In the genomic region with DNA sequence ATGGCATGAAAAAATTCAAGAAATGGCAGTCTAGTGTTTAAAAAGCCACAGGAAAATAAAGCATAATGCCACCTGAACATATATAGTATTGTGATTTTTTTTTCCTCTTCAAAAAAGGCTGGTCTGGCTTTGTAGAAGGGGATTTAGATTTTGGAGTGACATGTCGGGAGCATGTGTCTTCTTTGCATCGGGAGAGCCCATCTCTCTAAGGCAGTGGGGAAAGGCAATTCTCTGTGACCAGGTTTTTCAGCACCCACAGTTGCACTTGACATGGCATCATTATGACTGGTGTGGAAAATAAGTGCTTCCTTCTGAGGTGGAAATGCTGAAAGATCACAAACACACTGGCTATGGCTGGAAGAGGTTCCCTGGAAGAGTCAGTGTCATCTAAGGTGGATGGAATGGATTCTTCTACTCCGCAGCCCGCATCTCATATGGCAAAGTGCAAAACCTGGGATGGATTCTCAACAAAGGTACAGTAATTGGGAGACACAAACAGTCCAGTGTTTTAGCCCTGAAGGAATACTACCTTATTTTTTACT, we compare ENCODE assay signal across 1 cellular context.
A peak's percentile ranks its signal among the peaks of the same experiment; 100 is the strongest.
TF ChIP-seq lines count a peak whose summit lies in the region.

No MANE protein-coding gene starts in this region.

TF ChIP-seq in HepG2, 621 proteins besides CTCF, POLR2A, EP300 and RAD21 (continued from another document and continues in another):
- TF ChIP-seq, protein P1, sequence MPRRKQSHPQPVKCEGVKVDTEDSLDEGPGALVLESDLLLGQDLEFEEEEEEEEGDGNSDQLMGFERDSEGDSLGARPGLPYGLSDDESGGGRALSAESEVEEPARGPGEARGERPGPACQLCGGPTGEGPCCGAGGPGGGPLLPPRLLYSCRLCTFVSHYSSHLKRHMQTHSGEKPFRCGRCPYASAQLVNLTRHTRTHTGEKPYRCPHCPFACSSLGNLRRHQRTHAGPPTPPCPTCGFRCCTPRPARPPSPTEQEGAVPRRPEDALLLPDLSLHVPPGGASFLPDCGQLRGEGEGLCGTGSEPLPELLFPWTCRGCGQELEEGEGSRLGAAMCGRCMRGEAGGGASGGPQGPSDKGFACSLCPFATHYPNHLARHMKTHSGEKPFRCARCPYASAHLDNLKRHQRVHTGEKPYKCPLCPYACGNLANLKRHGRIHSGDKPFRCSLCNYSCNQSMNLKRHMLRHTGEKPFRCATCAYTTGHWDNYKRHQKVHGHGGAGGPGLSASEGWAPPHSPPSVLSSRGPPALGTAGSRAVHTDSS (CRISPR knock-in tag; conservative IDR thresholded peaks at IDR 0.05), result no peak
- TF ChIP-seq, protein P2, sequence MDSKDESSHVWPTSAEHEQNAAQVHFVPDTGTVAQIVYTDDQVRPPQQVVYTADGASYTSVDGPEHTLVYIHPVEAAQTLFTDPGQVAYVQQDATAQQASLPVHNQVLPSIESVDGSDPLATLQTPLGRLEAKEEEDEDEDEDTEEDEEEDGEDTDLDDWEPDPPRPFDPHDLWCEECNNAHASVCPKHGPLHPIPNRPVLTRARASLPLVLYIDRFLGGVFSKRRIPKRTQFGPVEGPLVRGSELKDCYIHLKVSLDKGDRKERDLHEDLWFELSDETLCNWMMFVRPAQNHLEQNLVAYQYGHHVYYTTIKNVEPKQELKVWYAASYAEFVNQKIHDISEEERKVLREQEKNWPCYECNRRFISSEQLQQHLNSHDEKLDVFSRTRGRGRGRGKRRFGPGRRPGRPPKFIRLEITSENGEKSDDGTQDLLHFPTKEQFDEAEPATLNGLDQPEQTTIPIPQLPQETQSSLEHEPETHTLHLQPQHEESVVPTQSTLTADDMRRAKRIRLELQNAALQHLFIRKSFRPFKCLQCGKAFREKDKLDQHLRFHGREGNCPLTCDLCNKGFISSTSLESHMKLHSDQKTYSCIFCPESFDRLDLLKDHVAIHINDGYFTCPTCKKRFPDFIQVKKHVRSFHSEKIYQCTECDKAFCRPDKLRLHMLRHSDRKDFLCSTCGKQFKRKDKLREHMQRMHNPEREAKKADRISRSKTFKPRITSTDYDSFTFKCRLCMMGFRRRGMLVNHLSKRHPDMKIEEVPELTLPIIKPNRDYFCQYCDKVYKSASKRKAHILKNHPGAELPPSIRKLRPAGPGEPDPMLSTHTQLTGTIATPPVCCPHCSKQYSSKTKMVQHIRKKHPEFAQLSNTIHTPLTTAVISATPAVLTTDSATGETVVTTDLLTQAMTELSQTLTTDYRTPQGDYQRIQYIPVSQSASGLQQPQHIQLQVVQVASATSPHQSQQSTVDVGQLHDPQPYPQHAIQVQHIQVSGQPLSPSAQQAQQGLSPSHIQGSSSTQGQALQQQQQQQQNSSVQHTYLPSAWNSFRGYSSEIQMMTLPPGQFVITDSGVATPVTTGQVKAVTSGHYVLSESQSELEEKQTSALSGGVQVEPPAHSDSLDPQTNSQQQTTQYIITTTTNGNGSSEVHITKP (CRISPR knock-in tag; IDR thresholded peaks at IDR 0.05; ENCODE audit: low read depth), result peak; percentile 99
- TF ChIP-seq, protein P3, sequence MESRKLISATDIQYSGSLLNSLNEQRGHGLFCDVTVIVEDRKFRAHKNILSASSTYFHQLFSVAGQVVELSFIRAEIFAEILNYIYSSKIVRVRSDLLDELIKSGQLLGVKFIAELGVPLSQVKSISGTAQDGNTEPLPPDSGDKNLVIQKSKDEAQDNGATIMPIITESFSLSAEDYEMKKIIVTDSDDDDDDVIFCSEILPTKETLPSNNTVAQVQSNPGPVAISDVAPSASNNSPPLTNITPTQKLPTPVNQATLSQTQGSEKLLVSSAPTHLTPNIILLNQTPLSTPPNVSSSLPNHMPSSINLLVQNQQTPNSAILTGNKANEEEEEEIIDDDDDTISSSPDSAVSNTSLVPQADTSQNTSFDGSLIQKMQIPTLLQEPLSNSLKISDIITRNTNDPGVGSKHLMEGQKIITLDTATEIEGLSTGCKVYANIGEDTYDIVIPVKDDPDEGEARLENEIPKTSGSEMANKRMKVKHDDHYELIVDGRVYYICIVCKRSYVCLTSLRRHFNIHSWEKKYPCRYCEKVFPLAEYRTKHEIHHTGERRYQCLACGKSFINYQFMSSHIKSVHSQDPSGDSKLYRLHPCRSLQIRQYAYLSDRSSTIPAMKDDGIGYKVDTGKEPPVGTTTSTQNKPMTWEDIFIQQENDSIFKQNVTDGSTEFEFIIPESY (CRISPR knock-in tag; IDR thresholded peaks at IDR 0.05), result peak; percentile 54; the same call in 1 of the 2 replicates
- no peak for TF ChIP-seq ZNF644 (CRISPR knock-in tag; IDR thresholded peaks at IDR 0.05; ENCODE audit: low read depth)
- TF ChIP-seq, protein P4, sequence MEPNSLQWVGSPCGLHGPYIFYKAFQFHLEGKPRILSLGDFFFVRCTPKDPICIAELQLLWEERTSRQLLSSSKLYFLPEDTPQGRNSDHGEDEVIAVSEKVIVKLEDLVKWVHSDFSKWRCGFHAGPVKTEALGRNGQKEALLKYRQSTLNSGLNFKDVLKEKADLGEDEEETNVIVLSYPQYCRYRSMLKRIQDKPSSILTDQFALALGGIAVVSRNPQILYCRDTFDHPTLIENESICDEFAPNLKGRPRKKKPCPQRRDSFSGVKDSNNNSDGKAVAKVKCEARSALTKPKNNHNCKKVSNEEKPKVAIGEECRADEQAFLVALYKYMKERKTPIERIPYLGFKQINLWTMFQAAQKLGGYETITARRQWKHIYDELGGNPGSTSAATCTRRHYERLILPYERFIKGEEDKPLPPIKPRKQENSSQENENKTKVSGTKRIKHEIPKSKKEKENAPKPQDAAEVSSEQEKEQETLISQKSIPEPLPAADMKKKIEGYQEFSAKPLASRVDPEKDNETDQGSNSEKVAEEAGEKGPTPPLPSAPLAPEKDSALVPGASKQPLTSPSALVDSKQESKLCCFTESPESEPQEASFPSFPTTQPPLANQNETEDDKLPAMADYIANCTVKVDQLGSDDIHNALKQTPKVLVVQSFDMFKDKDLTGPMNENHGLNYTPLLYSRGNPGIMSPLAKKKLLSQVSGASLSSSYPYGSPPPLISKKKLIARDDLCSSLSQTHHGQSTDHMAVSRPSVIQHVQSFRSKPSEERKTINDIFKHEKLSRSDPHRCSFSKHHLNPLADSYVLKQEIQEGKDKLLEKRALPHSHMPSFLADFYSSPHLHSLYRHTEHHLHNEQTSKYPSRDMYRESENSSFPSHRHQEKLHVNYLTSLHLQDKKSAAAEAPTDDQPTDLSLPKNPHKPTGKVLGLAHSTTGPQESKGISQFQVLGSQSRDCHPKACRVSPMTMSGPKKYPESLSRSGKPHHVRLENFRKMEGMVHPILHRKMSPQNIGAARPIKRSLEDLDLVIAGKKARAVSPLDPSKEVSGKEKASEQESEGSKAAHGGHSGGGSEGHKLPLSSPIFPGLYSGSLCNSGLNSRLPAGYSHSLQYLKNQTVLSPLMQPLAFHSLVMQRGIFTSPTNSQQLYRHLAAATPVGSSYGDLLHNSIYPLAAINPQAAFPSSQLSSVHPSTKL (CRISPR knock-in tag; IDR thresholded peaks at IDR 0.05), result peak; percentile 42; the same call in 1 of the 2 replicates
- no peak for TF ChIP-seq ZBTB21 (CRISPR knock-in tag; IDR thresholded peaks at IDR 0.05)
- TF ChIP-seq PCBP1 (IDR thresholded peaks at IDR 0.05; ENCODE audit: borderline replicate concordance, low read depth, low read length), result no peak
- TF ChIP-seq CEBPB (IDR thresholded peaks at IDR 0.05; ENCODE audit: borderline replicate concordance, low read depth, low read length), result no peak
- no peak for TF ChIP-seq NR2C2 (CRISPR knock-in tag; IDR thresholded peaks at IDR 0.05; ENCODE audit: borderline replicate concordance)
- TF ChIP-seq PTBP1 (IDR thresholded peaks at IDR 0.05; ENCODE audit: low read depth, low read length, poor library complexity, severe bottlenecking), result no peak
- no peak for TF ChIP-seq EZH2 (conservative IDR thresholded peaks at IDR 0.05; ENCODE audit: low read depth, low read length)
- TF ChIP-seq, protein P5, sequence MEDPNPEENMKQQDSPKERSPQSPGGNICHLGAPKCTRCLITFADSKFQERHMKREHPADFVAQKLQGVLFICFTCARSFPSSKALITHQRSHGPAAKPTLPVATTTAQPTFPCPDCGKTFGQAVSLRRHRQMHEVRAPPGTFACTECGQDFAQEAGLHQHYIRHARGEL (CRISPR knock-in tag; IDR thresholded peaks at IDR 0.05), result no peak
- no peak for TF ChIP-seq AGO1 (IDR thresholded peaks at IDR 0.05; ENCODE audit: low read depth, low read length, poor library complexity, severe bottlenecking)
- no peak for TF ChIP-seq ZNF850 (CRISPR knock-in tag; conservative IDR thresholded peaks at IDR 0.05)
- no peak for TF ChIP-seq POLR2AphosphoS5 (IDR thresholded peaks at IDR 0.05; ENCODE audit: low read depth, low read length)
- TF ChIP-seq ZNF441 (CRISPR knock-in tag; IDR thresholded peaks at IDR 0.05; ENCODE audit: borderline replicate concordance), result no peak
- TF ChIP-seq NFKBIZ (CRISPR knock-in tag; IDR thresholded peaks at IDR 0.05), result 0 out of 2 replicates have a peak, but pooled peaks have one; percentile 21
- TF ChIP-seq RBAK (CRISPR knock-in tag; IDR thresholded peaks at IDR 0.05), result no peak
- TF ChIP-seq KLF9 (CRISPR knock-in tag; IDR thresholded peaks at IDR 0.05; ENCODE audit: low read depth), result no peak; the same call in 1 of the 2 replicates
- TF ChIP-seq CHD2 (IDR thresholded peaks at IDR 0.05; ENCODE audit: low read depth, low read length), result no peak
- no peak for TF ChIP-seq ZKSCAN1 (IDR thresholded peaks at IDR 0.05; ENCODE audit: low read length)
- no peak for TF ChIP-seq ZBTB20 (CRISPR knock-in tag; IDR thresholded peaks at IDR 0.05; ENCODE audit: borderline replicate concordance, low read depth)
- no peak for TF ChIP-seq ZNF317 (CRISPR knock-in tag; IDR thresholded peaks at IDR 0.05)
- no peak for TF ChIP-seq RBM39 (IDR thresholded peaks at IDR 0.05; ENCODE audit: low read depth, low read length, poor library complexity, severe bottlenecking)
- TF ChIP-seq, protein P6, sequence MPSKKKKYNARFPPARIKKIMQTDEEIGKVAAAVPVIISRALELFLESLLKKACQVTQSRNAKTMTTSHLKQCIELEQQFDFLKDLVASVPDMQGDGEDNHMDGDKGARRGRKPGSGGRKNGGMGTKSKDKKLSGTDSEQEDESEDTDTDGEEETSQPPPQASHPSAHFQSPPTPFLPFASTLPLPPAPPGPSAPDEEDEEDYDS (CRISPR knock-in tag; IDR thresholded peaks at IDR 0.05), result peak; percentile 24; the same call in 1 of the 2 replicates
- no peak for TF ChIP-seq ZSCAN22 (CRISPR knock-in tag; IDR thresholded peaks at IDR 0.05)
- no peak for TF ChIP-seq CENPX (CRISPR knock-in tag; IDR thresholded peaks at IDR 0.05)
- TF ChIP-seq, protein P7, sequence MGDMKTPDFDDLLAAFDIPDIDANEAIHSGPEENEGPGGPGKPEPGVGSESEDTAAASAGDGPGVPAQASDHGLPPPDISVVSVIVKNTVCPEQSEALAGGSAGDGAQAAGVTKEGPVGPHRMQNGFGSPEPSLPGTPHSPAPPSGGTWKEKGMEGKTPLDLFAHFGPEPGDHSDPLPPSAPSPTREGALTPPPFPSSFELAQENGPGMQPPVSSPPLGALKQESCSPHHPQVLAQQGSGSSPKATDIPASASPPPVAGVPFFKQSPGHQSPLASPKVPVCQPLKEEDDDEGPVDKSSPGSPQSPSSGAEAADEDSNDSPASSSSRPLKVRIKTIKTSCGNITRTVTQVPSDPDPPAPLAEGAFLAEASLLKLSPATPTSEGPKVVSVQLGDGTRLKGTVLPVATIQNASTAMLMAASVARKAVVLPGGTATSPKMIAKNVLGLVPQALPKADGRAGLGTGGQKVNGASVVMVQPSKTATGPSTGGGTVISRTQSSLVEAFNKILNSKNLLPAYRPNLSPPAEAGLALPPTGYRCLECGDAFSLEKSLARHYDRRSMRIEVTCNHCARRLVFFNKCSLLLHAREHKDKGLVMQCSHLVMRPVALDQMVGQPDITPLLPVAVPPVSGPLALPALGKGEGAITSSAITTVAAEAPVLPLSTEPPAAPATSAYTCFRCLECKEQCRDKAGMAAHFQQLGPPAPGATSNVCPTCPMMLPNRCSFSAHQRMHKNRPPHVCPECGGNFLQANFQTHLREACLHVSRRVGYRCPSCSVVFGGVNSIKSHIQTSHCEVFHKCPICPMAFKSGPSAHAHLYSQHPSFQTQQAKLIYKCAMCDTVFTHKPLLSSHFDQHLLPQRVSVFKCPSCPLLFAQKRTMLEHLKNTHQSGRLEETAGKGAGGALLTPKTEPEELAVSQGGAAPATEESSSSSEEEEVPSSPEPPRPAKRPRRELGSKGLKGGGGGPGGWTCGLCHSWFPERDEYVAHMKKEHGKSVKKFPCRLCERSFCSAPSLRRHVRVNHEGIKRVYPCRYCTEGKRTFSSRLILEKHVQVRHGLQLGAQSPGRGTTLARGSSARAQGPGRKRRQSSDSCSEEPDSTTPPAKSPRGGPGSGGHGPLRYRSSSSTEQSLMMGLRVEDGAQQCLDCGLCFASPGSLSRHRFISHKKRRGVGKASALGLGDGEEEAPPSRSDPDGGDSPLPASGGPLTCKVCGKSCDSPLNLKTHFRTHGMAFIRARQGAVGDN (CRISPR knock-in tag; IDR thresholded peaks at IDR 0.05), result no peak
- TF ChIP-seq ZNF572 (CRISPR knock-in tag; IDR thresholded peaks at IDR 0.05), result no peak
- no peak for TF ChIP-seq SRSF9 (IDR thresholded peaks at IDR 0.05; ENCODE audit: borderline replicate concordance, insufficient read depth, low read depth, low read length, poor library complexity, severe bottlenecking)
- no peak for TF ChIP-seq SP1 (IDR thresholded peaks at IDR 0.05)
- TF ChIP-seq SP1 (CRISPR knock-in tag; IDR thresholded peaks at IDR 0.05), result peak; percentile 33
- no peak for TF ChIP-seq ZNF564 (CRISPR knock-in tag; IDR thresholded peaks at IDR 0.05)
- TF ChIP-seq SMYD3 (CRISPR knock-in tag; IDR thresholded peaks at IDR 0.05), result 0 out of 2 replicates have a peak, but pooled peaks have one; percentile 25
- TF ChIP-seq ZNF180 (CRISPR knock-in tag; IDR thresholded peaks at IDR 0.05; ENCODE audit: borderline replicate concordance, low read depth), result no peak
- no peak for TF ChIP-seq ZNF562 (CRISPR knock-in tag; IDR thresholded peaks at IDR 0.05; ENCODE audit: borderline replicate concordance)
- no peak for TF ChIP-seq PAF1 (CRISPR knock-in tag; IDR thresholded peaks at IDR 0.05)
- TF ChIP-seq IRF2 (CRISPR knock-in tag; IDR thresholded peaks at IDR 0.05), result no peak
- TF ChIP-seq MED13 (CRISPR knock-in tag; IDR thresholded peaks at IDR 0.05), result no peak
- no peak for TF ChIP-seq TOE1 (CRISPR knock-in tag; IDR thresholded peaks at IDR 0.05)
- no peak for TF ChIP-seq SIX1 (CRISPR knock-in tag; IDR thresholded peaks at IDR 0.05; ENCODE audit: borderline replicate concordance)
- no peak for TF ChIP-seq MEIS2 (CRISPR knock-in tag; IDR thresholded peaks at IDR 0.05)
- TF ChIP-seq ZNF292 (CRISPR knock-in tag; IDR thresholded peaks at IDR 0.05; ENCODE audit: borderline replicate concordance, low read depth), result peak; percentile 20; the same call in 1 of the 2 replicates
- TF ChIP-seq ZNF143 (CRISPR knock-in tag; IDR thresholded peaks at IDR 0.05), result no peak
- no peak for TF ChIP-seq JUN (CRISPR knock-in tag; IDR thresholded peaks at IDR 0.05)
- 0 out of 2 replicates have a peak, but pooled peaks have one; percentile 61 for TF ChIP-seq ZNF749 (CRISPR knock-in tag; IDR thresholded peaks at IDR 0.05; ENCODE audit: borderline replicate concordance)
- TF ChIP-seq ZSCAN9 (CRISPR knock-in tag; IDR thresholded peaks at IDR 0.05; ENCODE audit: borderline replicate concordance), result no peak
- no peak for TF ChIP-seq NR1H2 (CRISPR knock-in tag; IDR thresholded peaks at IDR 0.05; ENCODE audit: borderline replicate concordance, low read depth)
- TF ChIP-seq THYN1 (CRISPR knock-in tag; IDR thresholded peaks at IDR 0.05; ENCODE audit: borderline replicate concordance, low read depth), result no peak
- TF ChIP-seq NFIB (CRISPR knock-in tag; IDR thresholded peaks at IDR 0.05; ENCODE audit: borderline replicate concordance), result no peak
- TF ChIP-seq EEA1 (CRISPR knock-in tag; IDR thresholded peaks at IDR 0.05; ENCODE audit: borderline replicate concordance), result no peak
- no peak; the same call in 1 of the 2 replicates for TF ChIP-seq CEBPG (CRISPR knock-in tag; IDR thresholded peaks at IDR 0.05)
- no peak for TF ChIP-seq ZNF75D (CRISPR knock-in tag; IDR thresholded peaks at IDR 0.05; ENCODE audit: borderline replicate concordance)
